ENCODE assay signal across 1 cellular context in the genomic region with DNA sequence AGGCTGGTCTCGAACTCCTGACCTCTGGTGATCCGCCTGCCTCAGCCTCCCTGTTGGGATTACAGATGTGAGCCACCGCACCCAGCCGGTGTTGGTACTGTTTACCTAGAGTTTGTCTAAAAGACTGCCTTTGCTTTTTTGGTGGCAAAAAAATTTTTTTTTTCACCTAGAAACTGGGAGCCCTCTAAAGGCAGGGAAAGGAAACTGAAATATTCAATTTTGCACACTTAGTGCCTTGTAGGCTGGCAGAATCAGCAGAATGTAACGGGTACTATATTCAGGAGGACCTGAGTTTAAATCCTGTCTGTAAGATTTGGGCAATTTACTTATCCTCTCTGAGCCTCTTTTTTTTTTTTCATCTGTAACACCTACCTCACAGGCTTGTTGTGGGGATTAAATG.
TF ChIP-seq lines count a peak whose summit lies in the region.

No MANE protein-coding gene starts in this region.

TF ChIP-seq in IMR-90, 13 proteins besides CTCF, POLR2A, EP300 and RAD21 (continued from another document):
- TF ChIP-seq RCOR1 (IDR thresholded peaks at IDR 0.05; ENCODE audit: insufficient replicate concordance, low read length) (no peak), MXI1 (IDR thresholded peaks at IDR 0.05; ENCODE audit: borderline replicate concordance, low read depth, low read length) (no peak), CHD1 (IDR thresholded peaks at IDR 0.05; ENCODE audit: low read depth, low read length) (no peak), CEBPB (IDR thresholded peaks at IDR 0.05; ENCODE audit: low read depth, low read length) (no peak), MAFK (IDR thresholded peaks at IDR 0.05; ENCODE audit: low read depth, low read length) (no peak), BHLHE40 (IDR thresholded peaks at IDR 0.05; ENCODE audit: low read depth, low read length) (no peak), SMC3 (IDR thresholded peaks at IDR 0.05; ENCODE audit: low read depth, low read length) (no peak)
- TF ChIP-seq, protein P1, sequence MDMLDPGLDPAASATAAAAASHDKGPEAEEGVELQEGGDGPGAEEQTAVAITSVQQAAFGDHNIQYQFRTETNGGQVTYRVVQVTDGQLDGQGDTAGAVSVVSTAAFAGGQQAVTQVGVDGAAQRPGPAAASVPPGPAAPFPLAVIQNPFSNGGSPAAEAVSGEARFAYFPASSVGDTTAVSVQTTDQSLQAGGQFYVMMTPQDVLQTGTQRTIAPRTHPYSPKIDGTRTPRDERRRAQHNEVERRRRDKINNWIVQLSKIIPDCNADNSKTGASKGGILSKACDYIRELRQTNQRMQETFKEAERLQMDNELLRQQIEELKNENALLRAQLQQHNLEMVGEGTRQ (IDR thresholded peaks at IDR 0.05; ENCODE audit: low read depth, low read length), result no peak
